ENCODE assay signal across 8 cellular contexts in genomic region chr5:50441479-50441815, GRCh38. TPM values are rescaled to one million over a fixed set of nuclear protein-coding genes. Genes with fewer than 3 reads are reported as not detected.
DNase-seq lines count a peak whose midpoint lies in the region; ATAC-seq and TF ChIP-seq lines count a peak whose summit lies in the region.

No MANE protein-coding gene starts in this region.

- intact Hi-C loops in activated CD8-positive, alpha-beta T cell treated with anti-CD3 and anti-CD28 coated beads for 36 hours (cut with micrococcal nuclease): loop anchor here (5.0 kb wide), 1 partner anchor 226 kb away; the partner anchor contains the start of gene PARP8

- H3K27me3 Mint-ChIP-seq in activated CD8-positive, alpha-beta T cell treated with anti-CD3 and anti-CD28 coated beads for 36 hours: no peaks in the 10 kb centered on the region

- no peaks in the 10 kb centered on the region for H3K9me3 Mint-ChIP-seq in activated CD8-positive, alpha-beta T cell treated with anti-CD3 and anti-CD28 coated beads for 36 hours

- H3K4me1 ChIP-seq in stomach smooth muscle (ENCODE audit: control insufficient read depth, insufficient read depth, low read length): no peaks in the 10 kb centered on the region

- no peak for ATAC-seq in activated CD8-positive, alpha-beta T cell treated with anti-CD3 and anti-CD28 coated beads for 36 hours
- ATAC-seq in HG02588 (IDR thresholded peaks at IDR 0.05; ENCODE audit: unreplicated experiment): no peak
- ATAC-seq in GM19324 (IDR thresholded peaks at IDR 0.05; ENCODE audit: low FRiP score, unreplicated experiment): no peak

- peaks cover 67% of the 10 kb centered on the region for H3K4me1 Mint-ChIP-seq in activated CD8-positive, alpha-beta T cell treated with anti-CD3 and anti-CD28 coated beads for 36 hours (ENCODE audit: low read depth)

- peak overlapping the region; percentile 90 for H3K27ac Mint-ChIP-seq in activated CD8-positive, alpha-beta T cell treated with anti-CD3 and anti-CD28 coated beads for 36 hours

- peak overlapping the region; percentile 84 for H3K4me3 Mint-ChIP-seq in activated CD8-positive, alpha-beta T cell treated with anti-CD3 and anti-CD28 coated beads for 36 hours

- no peak for TF ChIP-seq CTCF in activated CD8-positive, alpha-beta T cell treated with anti-CD3 and anti-CD28 coated beads for 36 hours (IDR thresholded peaks at IDR 0.05)

- H3K27ac ChIP-seq in stomach smooth muscle (ENCODE audit: low read length): no peak overlapping the region

- DNase-seq in activated CD8-positive, alpha-beta memory T cell treated with anti-CD3 and anti-CD28 coated beads for 24 hours: peak; percentile 90
- DNase-seq in activated CD8-positive, alpha-beta memory T cell treated with anti-CD3 and anti-CD28 coated beads, Interleukin-2, amount 50 U/mL, for 4 hours: no peak
- DNase-seq in activated CD8-positive, alpha-beta T cell treated with anti-CD3 and anti-CD28 coated beads for 36 hours: no peak
- no peak for DNase-seq in SHP77 treated with DMSO at 0.1 percent for 48 hours (lab: John Stamatoyannopoulos, UW)

- H3K4me3 ChIP-seq in iPS-18c (ENCODE audit: insufficient read depth, low read depth, low read length) (peak overlapping the region; percentile 75), stomach smooth muscle (ENCODE audit: low read length in 2 of 2) (peak overlapping the region; percentile 53 to 62)

- H3K9me3 ChIP-seq in iPS-18c (ENCODE audit: control insufficient read depth, insufficient read depth, low read length): no peaks in the 10 kb centered on the region
- H3K9me3 ChIP-seq in stomach smooth muscle (ENCODE audit: control insufficient read depth in 2 of 2, low read length in 2 of 2): no peaks in the 10 kb centered on the region

- peaks cover 6% of the 10 kb centered on the region for H3K36me3 Mint-ChIP-seq in activated CD8-positive, alpha-beta T cell treated with anti-CD3 and anti-CD28 coated beads for 36 hours (ENCODE audit: low read depth)

- POLR2A ChIA-PET in activated CD8-positive, alpha-beta T cell treated with anti-CD3 and anti-CD28 coated beads for 36 hours (lab: Charles Lee): interaction anchor here (1.1 to 2.1 kb wide), 5 partner anchors 10 to 310 kb away, joined by 3 to 12 read pairs (median 6); no protein-coding TSS in a partner anchor

- H3K27me3 ChIP-seq in stomach smooth muscle (ENCODE audit: control insufficient read depth in 1 of 2, insufficient read depth in 2 of 2, low read length in 2 of 2): peaks cover 0 to 10% of the 10 kb centered on the region in 2 donors

- CTCF ChIA-PET in activated CD8-positive, alpha-beta T cell treated with anti-CD3 and anti-CD28 coated beads for 36 hours (lab: Charles Lee): interaction anchor here (0.7 to 2.2 kb wide), 4 partner anchors 11 to 317 kb away, joined by 3 to 12 read pairs (median 4); no protein-coding TSS in a partner anchor

- peak overlapping the region in 1 of 2 donors; percentile 9 for H3K9ac ChIP-seq in stomach smooth muscle (ENCODE audit: low read length in 2 of 2)

- no peaks in the 10 kb centered on the region for H3K36me3 ChIP-seq in stomach smooth muscle (ENCODE audit: control insufficient read depth in 2 of 2, insufficient read depth in 2 of 2, low read length in 2 of 2)

RNA-seq across cellular contexts. Expression of gene EMB, which starts 0.4 kb away (rescaled TPM):
- 10 to 100 TPM; 55.7 to 67.1 TPM for total RNA-seq in activated CD8-positive, alpha-beta T cell treated with anti-CD3 and anti-CD28 coated beads for 36 hours
